8 cellular contexts compared by ENCODE assay signal in genomic region chr1:154870117-154870571, GRCh38. TPM values are rescaled to one million over a fixed set of nuclear protein-coding genes. Genes with fewer than 3 reads are reported as not detected.
DNase-seq lines count a peak whose midpoint lies in the region; ATAC-seq and TF ChIP-seq lines count a peak whose summit lies in the region.

TSS of gene KCNN3 (minus strand) at chr1:154870281. CDS start at chr1:154869964, 317 bp downstream.

- intact Hi-C loops in cardiac septum (cut with DNase I) = loop anchor here (10.0 kb wide), 1 partner anchor 385 kb away; no protein-coding TSS in a partner anchor

- peak within 1 kb of the TSS; percentile 79 for H3K4me3 ChIP-seq in SK-N-MC
- H3K4me3 ChIP-seq in upper lobe of left lung = peak within 1 kb of the TSS in 3 of 4 donors; percentile 29 to 47 (median 47)

- H3K4me1 ChIP-seq in upper lobe of left lung = peaks cover 12 to 38% (median 26%) of the 10 kb centered on the region in 4 donors

- no peak within 1 kb of the TSS for H3K9ac ChIP-seq in SK-N-MC (ENCODE audit: insufficient read length)

- H3K27ac ChIP-seq in SK-N-MC (no peak within 1 kb of the TSS), upper lobe of left lung (no peak within 1 kb of the TSS)

- H3K36me3 ChIP-seq in SK-N-MC (ENCODE audit: insufficient read depth, low read length) (no peaks in the 10 kb centered on the region), upper lobe of left lung (no peaks in the 10 kb centered on the region)

- peak; percentile 97 to 98 for ATAC-seq in upper lobe of left lung (ENCODE audit: low FRiP score in 2 of 2)

- peaks cover 0 to 5% (median 2%) of the 10 kb centered on the region in 4 donors for H3K27me3 ChIP-seq in upper lobe of left lung

- no peaks in the 10 kb centered on the region for H3K9me3 ChIP-seq in SK-N-MC (ENCODE audit: low read depth, low read length)
- H3K9me3 ChIP-seq in upper lobe of left lung = no peaks in the 10 kb centered on the region

- DNase-seq in GM04504 (ENCODE audit: low read depth) = peak; percentile 40
- DNase-seq in HEK293T (ENCODE audit: extremely low spot score) = peak; percentile 100
- peak; percentile 99 for DNase-seq in NAMALWA (ENCODE audit: low spot score)
- peak; percentile 59 for DNase-seq in SK-N-MC (ENCODE audit: low read depth, low spot score)
- DNase-seq in activated naive CD8-positive, alpha-beta T cell treated with anti-CD3 and anti-CD28 coated beads, Interleukin-2, amount 50 U/mL, for 16 hours (ENCODE audit: low read depth, low spot score) = peak; percentile 55
- DNase-seq in cardiac septum (ENCODE audit: low spot score) = peak; percentile 94
- peak; percentile 98 for DNase-seq in pons (ENCODE audit: low spot score)
- peak; percentile 90 to 95 for DNase-seq in upper lobe of left lung

- peak in 1 of 4 donors; percentile 36 for TF ChIP-seq POLR2A in upper lobe of left lung (IDR thresholded peaks at IDR 0.05)

- TF ChIP-seq EP300 in upper lobe of left lung (IDR thresholded peaks at IDR 0.05) = no peak

- POLR2A ChIA-PET in HEK293T (lab: Yijun Ruan, JAX) = interaction anchor here (0.6 to 1.4 kb wide), 8 partner anchors 8 to 535 kb away, joined by 3 to 5 read pairs (median 3); no protein-coding TSS in a partner anchor

- no peak for TF ChIP-seq CTCF in upper lobe of left lung (IDR thresholded peaks at IDR 0.05)

- 1% methylated on average over 14 to 16 of the region's 17 CpGs for WGBS in upper lobe of left lung, 2 donors

- CTCF ChIA-PET in HEK293T (lab: Yijun Ruan, JAX) = interaction anchor here (0.6 to 1.4 kb wide), 2 partner anchors 8 to 308 kb away, joined by 3 read pairs; no protein-coding TSS in a partner anchor

TF ChIP-seq in HEK293T, 16 proteins besides CTCF, POLR2A, EP300 and RAD21:
- TF ChIP-seq ZNF384 (IDR thresholded peaks at IDR 0.05) (no peak), HDGF (IDR thresholded peaks at IDR 0.05; ENCODE audit: borderline replicate concordance) (peak; percentile 48; the same call in 1 of the 2 replicates)

RNA-seq across cellular contexts. Expression of gene KCNN3, which starts in this region (rescaled TPM):
- total RNA-seq in cardiac septum (2.8 TPM), upper lobe of left lung (1 to 10 TPM; 2.7 to 6.6 (median 3.7) TPM)

Comparison
In these comparisons a context has a peak if more than half of its experiments do, and no peak if none do; other contexts are left out.
1. DNase-seq: peak in every context shown above with its lines; median percentile 100 in HEK293T; 99 in NAMALWA; 98 in pons; 94 in cardiac septum; 92 in upper lobe of left lung; 59 in SK-N-MC; 55 in activated naive CD8-positive, alpha-beta T cell treated with anti-CD3 and anti-CD28 coated beads, Interleukin-2, amount 50 U/mL, for 16 hours; 40 in GM04504.